In genomic region chr3:87305517-87305916, GRCh38 we compare ENCODE assay signal across 23 cellular contexts.
DNase-seq lines count a peak whose midpoint lies in the region; ATAC-seq lines count a peak whose summit lies in the region.
"Had no signal": no experiment of that assay in that cellular context is flagged by ENCODE, and none has a peak within 500 bp of the region (broad histone marks: within the 10 kb centered on the region; RNA-seq: fewer than 3 reads in every experiment).

No MANE protein-coding gene starts in this region.

- no peak for ATAC-seq in HG03025 (IDR thresholded peaks at IDR 0.05; ENCODE audit: low FRiP score, unreplicated experiment)
- ATAC-seq: A549; CD8-positive, alpha-beta T cell; GM12878 had no signal

- H3K27ac ChIP-seq in SK-N-MC, result peak overlapping the region; percentile 85
- H3K27ac ChIP-seq: 22Rv1; A549; BLaER1 treated with 17β-estradiol and CSF1 and Interleukin-3, amounts not matched to agents 10 nM and 100 nM; C4-2B had no signal

- H3K4me3 ChIP-seq in SK-N-MC, result peak overlapping the region; percentile 22; the same call in 1 of the 2 replicates
- H3K4me3 ChIP-seq: A549; BLaER1 treated with 17β-estradiol and CSF1 and Interleukin-3, amounts not matched to agents 10 nM and 100 nM; GM12878 had no signal

- no peak overlapping the region for H3K9ac ChIP-seq in SK-N-MC (ENCODE audit: insufficient read length)
- H3K9ac ChIP-seq: BLaER1 treated with 17β-estradiol and CSF1 and Interleukin-3, amounts not matched to agents 10 nM and 100 nM had no signal

- no peaks in the 10 kb centered on the region; the same call in 1 of the 2 replicates for H3K36me3 ChIP-seq in SK-N-MC (ENCODE audit: insufficient read depth, low read length)
- H3K36me3 ChIP-seq: BLaER1 treated with 17β-estradiol and CSF1 and Interleukin-3, amounts not matched to agents 10 nM and 100 nM had no signal

- DNase-seq in NCI-H1105 treated with DMSO at 0.1 percent for 48 hours (lab: John Stamatoyannopoulos, UW), result peak; percentile 68
- DNase-seq in NCI-H1105 (lab: John Stamatoyannopoulos, UW), result no peak
- DNase-seq in COLO829 (ENCODE audit: low spot score), result peak; percentile 54
- DNase-seq in SK-N-MC (ENCODE audit: low read depth, low spot score), result peak; percentile 74
- DNase-seq in foreskin melanocyte, result peak; percentile 55
- no peak for DNase-seq in middle frontal gyrus (ENCODE audit: extremely low spot score, low spot score)
- no peak for DNase-seq in NCI-H2107 treated with DMSO at 0.1 percent for 48 hours (lab: John Stamatoyannopoulos, UW; ENCODE audit: unreplicated experiment)
- DNase-seq: AML-193; CD4-positive, alpha-beta T cell; CD8-positive, alpha-beta T cell; DMS 273 treated with DMSO at 0.1 percent for 48 hours; DMS153; DMS53; DMS79; DND-41; EL; GDM1 had no signal

- no peaks in the 10 kb centered on the region for H3K9me3 ChIP-seq in SK-N-MC (ENCODE audit: low read depth, low read length)
- H3K9me3 ChIP-seq: A549 had no signal

Comparison
In these comparisons a context has a peak if more than half of its experiments do, and no peak if none do; other contexts are left out.
1. DNase-seq: peak in NCI-H1105 treated with DMSO at 0.1 percent for 48 hours (single experiment), COLO829 (single experiment), SK-N-MC (single experiment) and foreskin melanocyte (single experiment); none in NCI-H1105 (single experiment), middle frontal gyrus (single experiment) and NCI-H2107 treated with DMSO at 0.1 percent for 48 hours (single experiment).